In the genomic region with DNA sequence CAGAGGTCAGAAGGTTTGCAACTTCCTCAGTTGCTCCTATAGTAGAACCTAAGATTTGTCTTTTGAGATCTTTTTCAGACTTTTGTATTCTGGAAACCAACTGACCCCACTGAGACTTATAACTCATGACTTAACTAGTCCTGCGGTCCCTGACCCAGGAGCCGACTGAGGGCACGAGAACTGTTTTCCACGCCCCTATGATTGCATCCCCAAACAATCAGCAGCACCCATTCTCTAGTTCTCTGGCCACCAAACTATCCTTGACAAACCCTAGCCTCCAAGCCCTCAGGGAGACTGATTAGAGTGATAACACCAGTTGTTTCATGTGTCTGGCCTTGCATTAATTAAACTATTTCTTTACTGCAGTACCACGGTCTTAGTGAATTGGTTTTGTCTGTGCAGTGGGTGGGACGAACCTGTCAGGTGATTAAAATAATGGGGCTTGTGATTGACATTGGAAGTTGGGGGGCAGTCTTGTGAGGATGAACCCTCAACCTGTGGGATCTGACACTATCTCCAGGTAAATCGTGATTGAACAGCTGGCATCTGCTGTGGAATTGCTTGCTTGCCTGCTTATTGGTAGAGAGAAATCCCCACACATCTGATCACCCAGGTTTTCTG, we compare ENCODE assay signal across 1 cellular context.
TF ChIP-seq lines count a peak whose summit lies in the region.

No MANE protein-coding gene starts in this region.

TF ChIP-seq in IMR-90, 13 proteins besides CTCF, POLR2A, EP300 and RAD21:
- TF ChIP-seq USF2 (IDR thresholded peaks at IDR 0.05; ENCODE audit: low read depth, low read length), result no peak
- no peak for TF ChIP-seq FOS (IDR thresholded peaks at IDR 0.05; ENCODE audit: low read depth, low read length)
- TF ChIP-seq BHLHE40 (IDR thresholded peaks at IDR 0.05; ENCODE audit: low read depth, low read length), result no peak
- TF ChIP-seq, protein P1, sequence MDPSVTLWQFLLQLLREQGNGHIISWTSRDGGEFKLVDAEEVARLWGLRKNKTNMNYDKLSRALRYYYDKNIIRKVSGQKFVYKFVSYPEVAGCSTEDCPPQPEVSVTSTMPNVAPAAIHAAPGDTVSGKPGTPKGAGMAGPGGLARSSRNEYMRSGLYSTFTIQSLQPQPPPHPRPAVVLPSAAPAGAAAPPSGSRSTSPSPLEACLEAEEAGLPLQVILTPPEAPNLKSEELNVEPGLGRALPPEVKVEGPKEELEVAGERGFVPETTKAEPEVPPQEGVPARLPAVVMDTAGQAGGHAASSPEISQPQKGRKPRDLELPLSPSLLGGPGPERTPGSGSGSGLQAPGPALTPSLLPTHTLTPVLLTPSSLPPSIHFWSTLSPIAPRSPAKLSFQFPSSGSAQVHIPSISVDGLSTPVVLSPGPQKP (IDR thresholded peaks at IDR 0.05; ENCODE audit: borderline replicate concordance, low read depth, low read length), result no peak
- TF ChIP-seq MAZ (IDR thresholded peaks at IDR 0.05; ENCODE audit: borderline replicate concordance, low read depth, low read length), result no peak
- TF ChIP-seq RFX5 (IDR thresholded peaks at IDR 0.05; ENCODE audit: low read depth, low read length), result no peak
- no peak for TF ChIP-seq MAFK (IDR thresholded peaks at IDR 0.05; ENCODE audit: low read depth, low read length)
- TF ChIP-seq RCOR1 (IDR thresholded peaks at IDR 0.05; ENCODE audit: insufficient replicate concordance, low read length), result no peak
- no peak for TF ChIP-seq CHD1 (IDR thresholded peaks at IDR 0.05; ENCODE audit: low read depth, low read length)
- TF ChIP-seq NFE2L2 (IDR thresholded peaks at IDR 0.05; ENCODE audit: low read depth, low read length), result no peak
